9 cellular contexts compared by ENCODE assay signal in genomic region chr12:105740970-105741725, GRCh38.
DNase-seq lines count a peak whose midpoint lies in the region; ATAC-seq, FAIRE-seq and TF ChIP-seq lines count a peak whose summit lies in the region.
"Had no signal": no experiment of that assay in that cellular context is flagged by ENCODE, and none has a peak within 500 bp of the region (broad histone marks: within the 10 kb centered on the region; RNA-seq: fewer than 3 reads in every experiment).

No MANE protein-coding gene starts in this region.

- H3K9ac ChIP-seq in GM23248, result no peak overlapping the region

- DNase-seq in GM23248 (peak; percentile 83), RPMI8226 (peak; percentile 70), heart right ventricle (peak; percentile 56 to 65), skeletal muscle cell (ENCODE audit: low read depth) (peak; percentile 27), pancreas (no peak), SIG-M5 (lab: John Stamatoyannopoulos, UW) (no peak)
- no peak for DNase-seq in activated T-cell treated with anti-CD3 and anti-CD28 coated beads, Interleukin-2, amount 50 U/mL, for 48 hours

- H3K36me3 ChIP-seq in GM23248 (ENCODE audit: low read depth) (no peaks in the 10 kb centered on the region), heart right ventricle (no peaks in the 10 kb centered on the region), pancreas (no peaks in the 10 kb centered on the region)

- no peaks in the 10 kb centered on the region for H3K9me2 ChIP-seq in GM23248 (ENCODE audit: insufficient read depth)

- H3K4me3 ChIP-seq in GM23248, result peak overlapping the region; percentile 24; the same call in 1 of the 2 replicates
- peak overlapping the region in 1 of 10 donors; percentile 5 for H3K4me3 ChIP-seq in heart right ventricle
- H3K4me3 ChIP-seq in skeletal muscle cell (ENCODE audit: low read depth, low read length), result no peak overlapping the region
- no peak overlapping the region for H3K4me3 ChIP-seq in pancreas

- H3K79me2 ChIP-seq in GM23248 (ENCODE audit: insufficient read depth), result no peaks in the 10 kb centered on the region

- H3K27ac ChIP-seq in GM23248, result peak overlapping the region; percentile 34
- peak overlapping the region in 9 of 10 donors; percentile 17 to 87 (median 61) for H3K27ac ChIP-seq in heart right ventricle
- H3K27ac ChIP-seq in pancreas, result no peak overlapping the region

- 36 to 41% methylated on average over 9 of the region's 9 CpGs for WGBS in GM23248 (ENCODE audit: low coverage in 1 of 2, low lambda C conversion rate in 2 of 2, missing lambda C conversion rate in 2 of 2), 2 experiments
- WGBS in heart right ventricle, 2 donors, result 25% methylated on average over 9 of the region's 9 CpGs
- WGBS in pancreas, 2 donors, result 40 to 53% methylated on average over 9 of the region's 9 CpGs

- intact Hi-C loops in heart right ventricle (cut with DNase I), result no loop called here
- intact Hi-C loops in pancreas (cut with DNase I), result no loop called here

- H3K4me2 ChIP-seq in GM23248 (ENCODE audit: unreplicated experiment), result peak overlapping the region; percentile 59

- H2AFZ ChIP-seq in GM23248, result no peak overlapping the region

- TF ChIP-seq CTCF in heart right ventricle (IDR thresholded peaks at IDR 0.05) (no peak), pancreas (IDR thresholded peaks at IDR 0.05) (no peak)

- H3K9me3 ChIP-seq in GM23248 (ENCODE audit: low read depth) (no peaks in the 10 kb centered on the region), heart right ventricle (no peaks in the 10 kb centered on the region), pancreas (no peaks in the 10 kb centered on the region)

- in situ Hi-C loops in GM23248 (cut with MboI), result no loop called here

- no peak for FAIRE-seq in pancreas (lab: Jason Lieb, UNC)
- FAIRE-seq: D721Med had no signal

- peaks cover 11% of the 10 kb centered on the region for H3F3A ChIP-seq in GM23248 (ENCODE audit: insufficient read depth)

- H3K4me1 ChIP-seq in GM23248 (ENCODE audit: insufficient read depth) (peaks cover 30% of the 10 kb centered on the region), heart right ventricle (peaks cover 21 to 69% (median 57%) of the 10 kb centered on the region in 9 donors), pancreas (no peaks in the 10 kb centered on the region)

- ATAC-seq in heart right ventricle, result peak in 7 of 8 donors; percentile 18 to 74 (median 50)
- no peak for ATAC-seq in pancreas
- ATAC-seq in GM21723 (IDR thresholded peaks at IDR 0.05; ENCODE audit: unreplicated experiment), result no peak

- no peaks in the 10 kb centered on the region for H4K20me1 ChIP-seq in GM23248 (ENCODE audit: insufficient read depth)

- H3K27me3 ChIP-seq in GM23248 (replicated peaks; ENCODE audit: insufficient read depth) (0 out of 2 replicates have a peak, but pooled peaks cover 11% of the 10 kb centered on the region), heart right ventricle (no peaks in the 10 kb centered on the region), pancreas (no peaks in the 10 kb centered on the region)

Comparison
In these comparisons a context has a peak if more than half of its experiments do, and no peak if none do; other contexts are left out.
1. DNase-seq: peak in GM23248 (single experiment), RPMI8226 (single experiment), heart right ventricle (2 of 2) and skeletal muscle cell (single experiment); none in pancreas (0 of 6), SIG-M5 (single experiment) and activated T-cell treated with anti-CD3 and anti-CD28 coated beads, Interleukin-2, amount 50 U/mL, for 48 hours (0 of 2).
2. H3K27ac ChIP-seq: peak in GM23248 (single experiment) and heart right ventricle (9 of 10); none in pancreas (0 of 4).
3. ATAC-seq: peak in heart right ventricle (7 of 8); none in pancreas (0 of 4) and GM21723 (single experiment).